Comparison of ENCODE assay signal across 15 cellular contexts in the genomic region with DNA sequence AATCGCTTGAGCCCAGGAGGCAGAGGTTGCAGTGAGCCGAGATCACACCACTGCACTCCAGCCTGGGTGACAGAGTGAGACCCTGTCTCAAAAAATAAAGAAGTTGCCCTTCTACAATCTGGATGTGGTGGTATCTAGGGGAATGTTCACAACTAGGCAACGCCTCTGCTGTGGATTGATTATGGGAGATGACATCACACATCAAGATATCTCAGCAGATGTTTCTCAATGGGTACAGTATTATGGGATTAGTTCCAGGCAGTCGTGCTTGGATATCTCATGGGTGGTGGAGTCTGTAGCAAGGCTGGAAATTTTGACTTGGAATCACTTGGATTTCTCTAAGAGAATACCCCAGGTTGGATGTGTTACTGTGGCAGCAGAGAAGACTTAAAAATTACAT. TPM values are rescaled to one million over a fixed set of nuclear protein-coding genes. Genes with fewer than 3 reads are reported as not detected.
DNase-seq lines count a peak whose midpoint lies in the region; ATAC-seq and TF ChIP-seq lines count a peak whose summit lies in the region.
"Had no signal": no experiment of that assay in that cellular context is flagged by ENCODE, and none has a peak within 500 bp of the region (broad histone marks: within the 10 kb centered on the region; RNA-seq: fewer than 3 reads in every experiment).

No MANE protein-coding gene starts in this region.

- intact Hi-C loops in CD14-positive monocyte (cut with micrococcal nuclease) = no loop called here

- H3K27ac Mint-ChIP-seq in CD14-positive monocyte (peak overlapping the region; percentile 40 to 91 (median 56)), T-cell (peak overlapping the region; percentile 91 to 94)

- TF ChIP-seq CTCF in CD14-positive monocyte (IDR thresholded peaks at IDR 0.05) = no peak
- no peak for TF ChIP-seq CTCF in DOHH2 (IDR thresholded peaks at IDR 0.05; ENCODE audit: low read depth, low read length, poor library complexity, severe bottlenecking)

- peaks cover 54 to 57% of the 10 kb centered on the region in 2 donors for H3K36me3 Mint-ChIP-seq in CD14-positive monocyte
- peaks cover 27% of the 10 kb centered on the region for H3K36me3 Mint-ChIP-seq in T-cell

- peaks cover 88% of the 10 kb centered on the region for H3K4me1 ChIP-seq in DOHH2 (ENCODE audit: control insufficient read depth, low read length)

- DNase-seq in CD14-positive monocyte (ENCODE audit: low spot score) (no peak), T-cell (no peak), erythroblast (lab: John Stamatoyannopoulos, UW) (peak; percentile 38 to 72), globus pallidus (ENCODE audit: low spot score) (no peak), NCI-H1436 treated with DMSO at 0.1 percent for 48 hours (lab: John Stamatoyannopoulos, UW) (no peak)
- no peak for DNase-seq in NK-92 treated with Interleukin-12 subunit alpha and Interleukin-12 subunit beta, amount 100 ng/mL, for 24 hours (lab: John Stamatoyannopoulos, UW)
- DNase-seq: activated CD4-positive, alpha-beta T cell treated with anti-CD3 and anti-CD28 coated beads, Interleukin-2, amount 50 U/mL, for 1 hour; GF-D8; left lung; PC-9; sigmoid colon had no signal

- H3K9me3 Mint-ChIP-seq in CD14-positive monocyte (no peaks in the 10 kb centered on the region), T-cell (no peaks in the 10 kb centered on the region)

- CTCF ChIA-PET in T-cell (lab: Charles Lee) = interaction anchor here in 1 of 2 donors (0.7 kb wide), 1 partner anchor 27 kb away, joined by 3 read pairs; no protein-coding TSS in a partner anchor

- H3K4me3 ChIP-seq in DOHH2 (ENCODE audit: low read length) = peak overlapping the region; percentile 63
- H3K4me3 ChIP-seq: esophagus muscularis mucosa, left lung, PC-9, sigmoid colon had no signal

- ATAC-seq in T-cell (replicated peaks in 1 of 4) (no peak), GM18861 (IDR thresholded peaks at IDR 0.05; ENCODE audit: unreplicated experiment) (no peak)
- ATAC-seq: left lung had no signal

- H3K79me2 ChIP-seq in DOHH2 (ENCODE audit: control insufficient read depth, low read length) = peaks cover 98% of the 10 kb centered on the region

- POLR2A ChIA-PET in T-cell (lab: Charles Lee) = interaction anchor here in 1 of 2 donors (1.1 kb wide), 1 partner anchor 87 kb away, joined by 4 read pairs; the partner anchor contains the start of gene IFNAR1

- no peaks in the 10 kb centered on the region; the same call in 1 of the 2 replicates for H4K20me1 ChIP-seq in DOHH2 (ENCODE audit: control insufficient read depth, insufficient read depth, low read depth, low read length)

- no peaks in the 10 kb centered on the region for H3K9me2 ChIP-seq in DOHH2 (replicated peaks; ENCODE audit: control insufficient read depth, low read length)

- H3K27me3 Mint-ChIP-seq in CD14-positive monocyte (ENCODE audit: low read depth in 3 of 3) (peaks cover 0 to 2% (median 0%) of the 10 kb centered on the region in 3 donors), T-cell (no peaks in the 10 kb centered on the region)

- TF ChIP-seq POLR2A in erythroblast (IDR thresholded peaks at IDR 0.05; ENCODE audit: low read length) = no peak

- peaks cover 63% of the 10 kb centered on the region for H3K4me1 Mint-ChIP-seq in CD14-positive monocyte
- H3K4me1 Mint-ChIP-seq in T-cell = peaks cover 93 to 98% (median 94%) of the 10 kb centered on the region in 3 donors

- H3K4me2 ChIP-seq in DOHH2 (ENCODE audit: low read length) = peak overlapping the region; percentile 73
- H3K4me2 ChIP-seq: PC-9 had no signal

- no peaks in the 10 kb centered on the region for H3K9me3 ChIP-seq in DOHH2 (ENCODE audit: control insufficient read depth, insufficient read depth, low read length)
- H3K9me3 ChIP-seq: esophagus muscularis mucosa, left lung, sigmoid colon had no signal

- H3K36me3 ChIP-seq in DOHH2 (ENCODE audit: control insufficient read depth, low read length) = peaks cover 95% of the 10 kb centered on the region
- H3K36me3 ChIP-seq: sigmoid colon had no signal

- H3K27me3 ChIP-seq in DOHH2 (ENCODE audit: control insufficient read depth, low read length) = no peaks in the 10 kb centered on the region
- H3K27me3 ChIP-seq: esophagus muscularis mucosa, left lung, sigmoid colon had no signal

- peaks cover 14% of the 10 kb centered on the region for H3F3A ChIP-seq in DOHH2 (ENCODE audit: control insufficient read depth, insufficient read depth)

- H3K4me3 Mint-ChIP-seq in CD14-positive monocyte = no peak overlapping the region
- H3K4me3 Mint-ChIP-seq in T-cell = peak overlapping the region; percentile 21 to 70 (median 50)

- peak overlapping the region; percentile 86 for H3K27ac ChIP-seq in DOHH2 (ENCODE audit: low read depth, low read length)
- H3K27ac ChIP-seq: esophagus muscularis mucosa, HL-60, PC-9, sigmoid colon had no signal

RNA-seq across cellular contexts. Expression of gene IFNAR2, which starts 7.7 kb away (rescaled TPM):
- polyA plus RNA-seq in CD14-positive monocyte = 10 to 100 TPM; 47.7 to 79.8 TPM
- total RNA-seq in T-cell = 10 to 100 TPM; 43.7 to 80.1 (median 71.6) TPM

RNA-seq across cellular contexts. Expression of gene IL10RB, which starts 28.7 kb away (rescaled TPM):
- 100 to 1,000 TPM; 212 to 225 TPM for polyA plus RNA-seq in CD14-positive monocyte
- 10 to 100 TPM; 19.5 to 29.6 (median 25.6) TPM for total RNA-seq in T-cell

Comparison
In these comparisons a context has a peak if more than half of its experiments do, and no peak if none do; other contexts are left out.
1. DNase-seq: peak in erythroblast (2 of 2); none in CD14-positive monocyte (single experiment), T-cell (0 of 34), globus pallidus (single experiment), NK-92 treated with Interleukin-12 subunit alpha and Interleukin-12 subunit beta, amount 100 ng/mL, for 24 hours (single experiment) and NCI-H1436 treated with DMSO at 0.1 percent for 48 hours (single experiment).
2. H3K4me3 Mint-ChIP-seq: peak in T-cell (3 of 3); none in CD14-positive monocyte (0 of 2).